10 cellular contexts compared by ENCODE assay signal in the genomic region with DNA sequence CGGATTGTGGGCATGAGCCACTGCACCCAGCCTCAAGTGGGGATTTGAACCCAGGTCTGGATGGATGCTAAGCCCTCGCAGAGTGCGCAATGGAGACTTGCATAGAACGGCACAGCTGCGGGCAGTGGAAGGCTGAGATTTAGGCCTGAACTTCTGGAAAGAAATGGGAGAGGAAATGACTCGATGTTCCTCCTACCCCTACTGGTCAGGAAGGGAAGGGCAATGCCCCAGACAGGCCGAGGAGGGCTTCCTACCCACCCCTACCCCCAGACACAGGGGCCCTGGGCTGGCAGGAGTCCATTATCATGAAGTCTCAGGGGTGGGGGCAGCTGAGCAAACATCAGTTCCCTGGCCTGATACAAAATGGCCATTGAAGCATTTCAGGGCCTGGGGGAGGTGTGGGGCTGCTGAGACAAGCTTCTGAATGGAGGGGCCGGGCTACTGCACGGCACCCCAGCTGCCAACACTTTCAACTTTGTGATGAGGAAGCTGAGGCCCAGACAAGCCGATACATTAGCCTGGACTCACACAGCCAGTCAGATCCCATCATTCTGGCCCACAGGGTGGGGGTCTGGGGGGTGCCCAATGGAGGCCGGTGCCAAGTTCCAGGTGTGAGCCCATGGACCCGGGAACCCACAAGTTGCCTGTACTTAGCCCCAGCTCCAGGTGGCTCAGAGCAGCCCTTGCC. TPM values are rescaled to one million over a fixed set of nuclear protein-coding genes. Genes with fewer than 3 reads are reported as not detected.
DNase-seq lines count a peak whose midpoint lies in the region; ATAC-seq and TF ChIP-seq lines count a peak whose summit lies in the region.
"Had no signal": no experiment of that assay in that cellular context is flagged by ENCODE, and none has a peak within 500 bp of the region (broad histone marks: within the 10 kb centered on the region; RNA-seq: fewer than 3 reads in every experiment).

No MANE protein-coding gene starts in this region.

- ATAC-seq in WTC11 (peak; percentile 90), HG03159 (IDR thresholded peaks at IDR 0.05; ENCODE audit: unreplicated experiment) (no peak)

- H3K27ac ChIP-seq in coronary artery: no peak overlapping the region

- POLR2A ChIA-PET in WTC11 (lab: Charles Lee): interaction anchor here (1.0 to 1.7 kb wide), 5 partner anchors 17 to 68 kb away, joined by 3 to 7 read pairs (median 4); partner anchors contain the start of gene NR6A1

- peak overlapping the region; percentile 51 for H3K27ac Mint-ChIP-seq in WTC11

- no peaks in the 10 kb centered on the region for H3K36me3 Mint-ChIP-seq in WTC11

- H3K27me3 ChIP-seq in H7 (ENCODE audit: control insufficient read depth, insufficient read depth, low read length): no peaks in the 10 kb centered on the region

- CTCF ChIA-PET in WTC11 (lab: Charles Lee): interaction anchor here (0.6 to 12.7 kb wide), 38 partner anchors 9 to 464 kb away, joined by 3 to 323 read pairs (median 6); partner anchors contain the start of genes ARPC5L, NR6A1, OLFML2A and RPL35

- DNase-seq in AG08395 (ENCODE audit: low spot score): peak; percentile 38
- peak; percentile 94 for DNase-seq in H7
- DNase-seq in WTC11 (ENCODE audit: low spot score): peak; percentile 74
- peak; percentile 15 for DNase-seq in kidney tubule cell (ENCODE audit: low spot score)
- no peak for DNase-seq in coronary artery (ENCODE audit: low spot score)
- DNase-seq in NCI-H2107 (lab: John Stamatoyannopoulos, UW): no peak
- no peak for DNase-seq in D341Med (ENCODE audit: low spot score)
- DNase-seq: activated effector memory CD4-positive, alpha-beta T cell treated with Interleukin-2 at 50 U/mL for 16 hours; NCI-H1694 treated with DMSO at 0.1 percent for 48 hours had no signal

- H3K27me3 Mint-ChIP-seq in WTC11 (ENCODE audit: low read depth): no peaks in the 10 kb centered on the region

- H3K4me3 ChIP-seq in H7 (ENCODE audit: insufficient read depth, low read depth, low read length): no peak overlapping the region
- no peak overlapping the region for H3K4me3 ChIP-seq in coronary artery

- no peaks in the 10 kb centered on the region for H3K36me3 ChIP-seq in H7 (replicated peaks; ENCODE audit: control insufficient read depth, insufficient read depth, low read length)

- peaks cover 3% of the 10 kb centered on the region; the same call in 1 of the 2 replicates for H3K9me3 Mint-ChIP-seq in WTC11

- H3K4me3 Mint-ChIP-seq in WTC11: no peak overlapping the region

- TF ChIP-seq CTCF in WTC11 (IDR thresholded peaks at IDR 0.05) (peak; percentile 70), coronary artery (IDR thresholded peaks at IDR 0.05) (no peak)

- peaks cover 3% of the 10 kb centered on the region; the same call in 1 of the 2 replicates for H3K4me1 Mint-ChIP-seq in WTC11

TF ChIP-seq in WTC11, 78 proteins besides CTCF, POLR2A, EP300 and RAD21:
- 0 out of 2 replicates have a peak, but pooled peaks have one; percentile 1 for TF ChIP-seq ZNF121 (CRISPR knock-in tag; IDR thresholded peaks at IDR 0.05)
- no peak for TF ChIP-seq HMGXB4 (CRISPR knock-in tag; IDR thresholded peaks at IDR 0.05)
TF ChIP-seq in WTC11: peak in this region for 1.

RNA-seq across cellular contexts. Expression of gene WDR38, which starts 13.5 kb away (rescaled TPM):
- total RNA-seq in H7 (2014; rRNA removed; shearing (Covaris generic)): not detected in 2 replicates
- total RNA-seq in WTC11 (2021): not detected in 3 replicates

RNA-seq across cellular contexts. Expression of gene RPL35, which starts 22.0 kb away (rescaled TPM):
- total RNA-seq in H7 (2014; rRNA removed; shearing (Covaris generic)): 2,762 and 3,564 TPM in 2 replicates
- 1,710 to 1,958 TPM (median 1,927 TPM) in 3 replicates for total RNA-seq in WTC11 (2021)

RNA-seq across cellular contexts. Expression of gene ARPC5L, which starts 22.2 kb away (rescaled TPM):
- total RNA-seq in H7 (2014; rRNA removed; shearing (Covaris generic)): 34.5 and 42.4 TPM in 2 replicates
- total RNA-seq in WTC11 (2021): 40.0 to 47.2 TPM (median 40.5 TPM) in 3 replicates

Comparison
In these comparisons a context has a peak if more than half of its experiments do, and no peak if none do; other contexts are left out.
1. DNase-seq: peak in AG08395 (single experiment), H7 (single experiment), WTC11 (single experiment) and kidney tubule cell (single experiment); none in coronary artery (single experiment), NCI-H2107 (single experiment) and D341Med (single experiment).